In genomic region chr3:16427309-16427965, GRCh38 we compare ENCODE assay signal across 10 cellular contexts.
DNase-seq lines count a peak whose midpoint lies in the region; ATAC-seq, FAIRE-seq and TF ChIP-seq lines count a peak whose summit lies in the region.
"Had no signal": no experiment of that assay in that cellular context is flagged by ENCODE, and none has a peak within 500 bp of the region (broad histone marks: within the 10 kb centered on the region; RNA-seq: fewer than 3 reads in every experiment).

No MANE protein-coding gene starts in this region.

- TF ChIP-seq CTCF in spleen (IDR thresholded peaks at IDR 0.05 in 8 of 11, conservative IDR thresholded peaks at IDR 0.05 in 3 of 11) (no peak), GM13976 (IDR thresholded peaks at IDR 0.05; ENCODE audit: borderline replicate concordance, control extremely low read depth, extremely low read depth, insufficient read depth, missing control alignments) (no peak)

- no peak for TF ChIP-seq POLR2A in H54 (IDR thresholded peaks at IDR 0.05; ENCODE audit: low read depth, low read length)
- no peak for TF ChIP-seq POLR2A in spleen (IDR thresholded peaks at IDR 0.05)

- DNase-seq in H54 (ENCODE audit: insufficient read length, low spot score) (peak; percentile 32), amniotic epithelial cell (ENCODE audit: low read depth) (peak; percentile 99), left cardiac atrium (peak; percentile 41), spleen (no peak), GM13976 (ENCODE audit: low spot score) (no peak)
- DNase-seq in stimulated activated naive CD4-positive, alpha-beta T cell treated with Interleukin-2 at 50 U/mL for 16 hours (lab: John Stamatoyannopoulos, UW) = no peak
- DNase-seq: naive thymus-derived CD8-positive, alpha-beta T cell had no signal

- no peaks in the 10 kb centered on the region for H3K27me3 ChIP-seq in spleen (replicated peaks in 1 of 7)

- peak; percentile 95 for FAIRE-seq in H54 (lab: Jason Lieb, UNC)

- H3K9me3 ChIP-seq in spleen = no peaks in the 10 kb centered on the region

- WGBS in spleen, 5 donors = 65 to 79% (median 69%) methylated on average over 5 of the region's 5 CpGs

- peaks cover 3 to 56% (median 15%) of the 10 kb centered on the region in 6 donors for H3K4me1 ChIP-seq in spleen

- peaks cover 0 to 28% (median 4%) of the 10 kb centered on the region in 6 donors for H3K36me3 ChIP-seq in spleen

- H3K27ac ChIP-seq in spleen = peak overlapping the region in 7 of 8 donors; percentile 35 to 66 (median 54)

- ATAC-seq in left cardiac atrium (peak; percentile 95 to 97), HG03095 (IDR thresholded peaks at IDR 0.05; ENCODE audit: unreplicated experiment) (no peak), HG03457 (IDR thresholded peaks at IDR 0.05; ENCODE audit: unreplicated experiment) (no peak)
- ATAC-seq: GM23338; naive thymus-derived CD8-positive, alpha-beta T cell had no signal

- intact Hi-C loops in left cardiac atrium (cut with DNase I) (no loop called here), spleen (cut with DNase I; ENCODE audit: low total_unique reads) (no loop called here)

- no peak overlapping the region for H3K4me3 ChIP-seq in spleen
- H3K4me3 ChIP-seq: GM23338 had no signal

- in situ Hi-C loops in GM13976 (cut with MboI; ENCODE audit: low sequenced_read_pairs, unreplicated experiment) = no loop called here

Comparison
In these comparisons a context has a peak if more than half of its experiments do, and no peak if none do; other contexts are left out.
1. DNase-seq: peak in H54 (single experiment), amniotic epithelial cell (single experiment) and left cardiac atrium (single experiment); none in spleen (single experiment), stimulated activated naive CD4-positive, alpha-beta T cell treated with Interleukin-2 at 50 U/mL for 16 hours (single experiment) and GM13976 (single experiment).
2. ATAC-seq: peak in left cardiac atrium (2 of 2); none in HG03095 (single experiment) and HG03457 (single experiment).